ENCODE assay signal across 18 cellular contexts in genomic region chrX:8684201-8684600, GRCh38. TPM values are rescaled to one million over a fixed set of nuclear protein-coding genes. Genes with fewer than 3 reads are reported as not detected.
DNase-seq lines count a peak whose midpoint lies in the region; ATAC-seq, FAIRE-seq and TF ChIP-seq lines count a peak whose summit lies in the region.
"Had no signal": no experiment of that assay in that cellular context is flagged by ENCODE, and none has a peak within 500 bp of the region (broad histone marks: within the 10 kb centered on the region; RNA-seq: fewer than 3 reads in every experiment).

No MANE protein-coding gene starts in this region.

- ATAC-seq in GM12878 (peak; percentile 68), HG03280 (IDR thresholded peaks at IDR 0.05; ENCODE audit: unreplicated experiment) (no peak)

- H3K27ac ChIP-seq in BLaER1, result no peak overlapping the region
- peak overlapping the region; percentile 23; the same call in 1 of the 2 replicates for H3K27ac ChIP-seq in HUES6 (ENCODE audit: low read depth, low read length)
- no peak overlapping the region for H3K27ac ChIP-seq in GM12878 (ENCODE audit: control insufficient read depth, insufficient read depth)

- 0% methylated on average over 4 of the region's 4 CpGs for WGBS in GM12878 (ENCODE audit: insufficient coverage, insufficient replicate concordance, low lambda C conversion rate, missing lambda C conversion rate)

- no peak for TF ChIP-seq RAD21 in GM12878 (IDR thresholded peaks at IDR 0.05; ENCODE audit: insufficient read depth, low read depth, low read length)

- no peaks in the 10 kb centered on the region for H3K79me2 ChIP-seq in GM12878 (ENCODE audit: control insufficient read depth, insufficient read depth, low read length)

- CTCF ChIA-PET in GM12878 (lab: Yijun Ruan, JAX), result no interaction called here

- intact Hi-C loops in GM12878 (cut with micrococcal nuclease; ENCODE audit: unreplicated experiment), result no loop called here

- H2AFZ ChIP-seq in GM12878 (ENCODE audit: control insufficient read depth, low read depth, low read length), result no peak overlapping the region
- no peak overlapping the region for H2AFZ ChIP-seq in neuron (ENCODE audit: low read depth, low read length)

- no peak for TF ChIP-seq EP300 in GM12878 (IDR thresholded peaks at IDR 0.05; ENCODE audit: borderline replicate concordance in 1 of 2, control insufficient read depth in 1 of 2, low read depth in 2 of 2, low read length in 2 of 2)

- no TSS peak for BruUV-seq in GM12878 (replicated peaks; lab: Mats Ljungman, UMichigan)

- H3K9ac ChIP-seq in BLaER1 (no peak overlapping the region; the same call in 1 of the 2 replicates), HUES6 (ENCODE audit: low read length) (no peak overlapping the region), GM12878 (ENCODE audit: control insufficient read depth, insufficient read depth, low read length) (no peak overlapping the region)

- FAIRE-seq in GM12878 (lab: Jason Lieb, UNC), result no peak
- FAIRE-seq: A204.1 had no signal

- DNase-seq in GM12878 (ENCODE audit: low read depth, low spot score), result no peak
- DNase-seq in medulla oblongata (ENCODE audit: extremely low spot score), result no peak
- no peak for DNase-seq in stimulated activated naive CD4-positive, alpha-beta T cell (lab: John Stamatoyannopoulos, UW)
- no peak for DNase-seq in CD1c-positive myeloid dendritic cell (ENCODE audit: extremely low spot score)
- DNase-seq: Calu3; CD4-positive, CD25-positive, alpha-beta regulatory T cell; DMS79; GOT3; KG1; MG63; NCI-H187 treated with DMSO at 0.1 percent for 48 hours; NCI-H2227 treated with DMSO at 0.1 percent for 48 hours had no signal

- peaks cover 47% of the 10 kb centered on the region for H3K4me1 ChIP-seq in BLaER1
- H3K4me1 ChIP-seq in HUES6 (ENCODE audit: control insufficient read depth, insufficient read depth, low read length), result peaks cover 51% of the 10 kb centered on the region
- no peaks in the 10 kb centered on the region for H3K4me1 ChIP-seq in GM12878 (ENCODE audit: control insufficient read depth, insufficient read depth, low read length)
- peaks cover 39% of the 10 kb centered on the region for H3K4me1 ChIP-seq in neuron (ENCODE audit: insufficient read depth, low read length)

- H3K9me3 ChIP-seq in BLaER1, result no peaks in the 10 kb centered on the region
- no peaks in the 10 kb centered on the region for H3K9me3 ChIP-seq in HUES6 (ENCODE audit: control insufficient read depth, insufficient read depth, low read depth, low read length)
- no peaks in the 10 kb centered on the region for H3K9me3 ChIP-seq in GM12878 (replicated peaks; ENCODE audit: control insufficient read depth, insufficient read depth, low read length)
- no peaks in the 10 kb centered on the region for H3K9me3 ChIP-seq in neuron (ENCODE audit: low read length)
- H3K9me3 ChIP-seq: MG63 had no signal

- peak overlapping the region; percentile 77 for H3K4me2 ChIP-seq in BLaER1
- H3K4me2 ChIP-seq in GM12878 (ENCODE audit: control insufficient read depth, insufficient read depth), result no peak overlapping the region

- H3K4me3 ChIP-seq in BLaER1, result peak overlapping the region; percentile 49
- no peak overlapping the region for H3K4me3 ChIP-seq in HUES6 (ENCODE audit: low read depth, low read length)
- no peak overlapping the region for H3K4me3 ChIP-seq in GM12878
- peak overlapping the region; percentile 7 for H3K4me3 ChIP-seq in neuron (ENCODE audit: low read length)
- H3K4me3 ChIP-seq: MG63 had no signal

- H3K27me3 ChIP-seq in BLaER1 (no peaks in the 10 kb centered on the region), HUES6 (ENCODE audit: control insufficient read depth, insufficient read depth, low read length) (no peaks in the 10 kb centered on the region), GM12878 (replicated peaks in 1 of 2; ENCODE audit: control insufficient read depth in 2 of 2, insufficient read depth in 2 of 2, low read length in 1 of 2) (no peaks in the 10 kb centered on the region), neuron (ENCODE audit: insufficient read depth, low read length) (no peaks in the 10 kb centered on the region)
- H3K27me3 ChIP-seq: MG63 had no signal

- POLR2A ChIA-PET in GM12878 (lab: Charles Lee), result no interaction called here

- H3K36me3 ChIP-seq in BLaER1 (no peaks in the 10 kb centered on the region), HUES6 (ENCODE audit: control insufficient read depth, insufficient read depth, low read length) (peaks cover 10% of the 10 kb centered on the region), GM12878 (ENCODE audit: control insufficient read depth in 2 of 2, insufficient read depth in 2 of 2, low read length in 1 of 2) (no peaks in the 10 kb centered on the region), neuron (ENCODE audit: insufficient read depth, low read length) (no peaks in the 10 kb centered on the region)
- H3K36me3 ChIP-seq: MG63 had no signal

- TF ChIP-seq CTCF in GM12878 (IDR thresholded peaks at IDR 0.05 in 2 of 3, conservative IDR thresholded peaks at IDR 0.05 in 1 of 3; ENCODE audit: control insufficient read depth in 2 of 3, extremely low read depth in 1 of 3, insufficient read depth in 1 of 3, low read depth in 3 of 3, low read length in 3 of 3), result no peak

- in situ Hi-C loops in GM12878 (cut with MboI), result no loop called here

- RAD21 ChIA-PET in GM12878 (lab: Charles Lee; ENCODE audit: unreplicated experiment), result no interaction called here

- SMC1A ChIA-PET in GM12878 (lab: Charles Lee; ENCODE audit: uncharacterized antibody, unreplicated experiment), result interaction anchor here (0.5 kb wide), 1 partner anchor 801 kb away, joined by 3 read pairs; no protein-coding TSS in a partner anchor

- H4K20me1 ChIP-seq in BLaER1 (0 out of 2 replicates have a peak, but pooled peaks cover 7% of the 10 kb centered on the region), GM12878 (ENCODE audit: control insufficient read depth, insufficient read depth) (no peaks in the 10 kb centered on the region)

- TF ChIP-seq POLR2A in GM12878 (IDR thresholded peaks at IDR 0.05; ENCODE audit: low read depth, low read length), result no peak

TF ChIP-seq in GM12878, 131 proteins besides CTCF, POLR2A, EP300 and RAD21 (continues in another document):
- no peak for TF ChIP-seq RELB (IDR thresholded peaks at IDR 0.05; ENCODE audit: low read depth)
- peak; percentile 83 for TF ChIP-seq MEF2B (IDR thresholded peaks at IDR 0.05; ENCODE audit: partially characterized antibody, poor library complexity, severe bottlenecking)
- TF ChIP-seq, protein P1, sequence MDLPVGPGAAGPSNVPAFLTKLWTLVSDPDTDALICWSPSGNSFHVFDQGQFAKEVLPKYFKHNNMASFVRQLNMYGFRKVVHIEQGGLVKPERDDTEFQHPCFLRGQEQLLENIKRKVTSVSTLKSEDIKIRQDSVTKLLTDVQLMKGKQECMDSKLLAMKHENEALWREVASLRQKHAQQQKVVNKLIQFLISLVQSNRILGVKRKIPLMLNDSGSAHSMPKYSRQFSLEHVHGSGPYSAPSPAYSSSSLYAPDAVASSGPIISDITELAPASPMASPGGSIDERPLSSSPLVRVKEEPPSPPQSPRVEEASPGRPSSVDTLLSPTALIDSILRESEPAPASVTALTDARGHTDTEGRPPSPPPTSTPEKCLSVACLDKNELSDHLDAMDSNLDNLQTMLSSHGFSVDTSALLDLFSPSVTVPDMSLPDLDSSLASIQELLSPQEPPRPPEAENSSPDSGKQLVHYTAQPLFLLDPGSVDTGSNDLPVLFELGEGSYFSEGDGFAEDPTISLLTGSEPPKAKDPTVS (IDR thresholded peaks at IDR 0.05; ENCODE audit: low read depth, low read length), result no peak

RNA-seq across cellular contexts. Expression of gene ANOS1, which starts 47.7 kb away (rescaled TPM):
- total RNA-seq in GM12878 (2013; cell fraction: nucleolus; rRNA removed), result 1.0 and 1.5 TPM in 2 replicates
- not detected in 2 replicates for total RNA-seq in GM12878 (2014; rRNA removed)
- not detected in 2 replicates for total RNA-seq in GM12878 (2014; rRNA removed; fragmentation: Illumina TruSeq; extraction: Trizol)
- total RNA-seq in GM12878 (2021), result 0.05 and 0.08 TPM in 2 replicates
- not detected for polyA plus RNA-seq in GM12878 (2011; ENCODE audit: low read depth)
- 4.0 and 5.3 TPM in 2 replicates for polyA plus RNA-seq in GM12878 (2011; rRNA removed)
- 2.4 and 2.6 TPM in 2 replicates for polyA plus RNA-seq in GM12878 (2011; cell fraction: cytosol; rRNA removed)
- polyA plus RNA-seq in GM12878 (2011; cell fraction: nucleus; rRNA removed), result 3.9 and 6.6 TPM in 2 replicates
- not detected in 2 replicates for polyA plus RNA-seq in GM12878 (2012)
- polyA plus RNA-seq in GM12878 (2014; fragmentation: Illumina TruSeq; extraction: Trizol), result 0.01 and 0.02 TPM in 2 replicates
- under 1 TPM in 1 of 2 experiments, not detected in 1; under 0.01 TPM for polyA plus RNA-seq in GM12878 (2014; fragmentation: Nextera tagmentation; extraction: Ambion mirVana)
- 0.01 and 0.03 TPM in 2 replicates for polyA plus RNA-seq in GM12878 (2014; rRNA removed)
- polyA plus RNA-seq in GM12878 (2016; fragmentation: Nextera tagmentation; extraction: Ambion mirVana), result under 1 TPM; 0.03 to 0.11 TPM
- 9.3 and 11.2 TPM in 2 replicates for polyA minus RNA-seq in GM12878 (2011; rRNA and poly(A)+ RNA removed)
- polyA minus RNA-seq in GM12878 (2011; cell fraction: cytosol; rRNA and poly(A)+ RNA removed), result 2.3 and 5.0 TPM in 2 replicates
- polyA minus RNA-seq in GM12878 (2011; cell fraction: nucleus; rRNA and poly(A)+ RNA removed), result 4.3 and 5.8 TPM in 2 replicates
- total RNA-seq: CD4-positive, CD25-positive, alpha-beta regulatory T cell; G401 had no signal
- polyA plus RNA-seq: CD4-positive, CD25-positive, alpha-beta regulatory T cell had no signal

Comparison
In these comparisons a context has a peak if more than half of its experiments do, and no peak if none do; other contexts are left out.
1. H3K4me3 ChIP-seq: peak in BLaER1 (single experiment) and neuron (single experiment); none in HUES6 (single experiment) and GM12878 (single experiment).